8 cellular contexts compared by ENCODE assay signal in genomic region chr14:77616454-77617229, GRCh38. TPM values are rescaled to one million over a fixed set of nuclear protein-coding genes. Genes with fewer than 3 reads are reported as not detected.
DNase-seq lines count a peak whose midpoint lies in the region; ATAC-seq, FAIRE-seq and TF ChIP-seq lines count a peak whose summit lies in the region.

SPTLC2 (minus strand) TSS chr14:77616637; CDS start chr14:77616579, 58 bp downstream.

- intact Hi-C loops in activated T-helper 2 cell treated with anti-CD3 and anti-CD28 coated beads, Interferon-gamma antibody, Interleukin-2, Interleukin-4, amounts not matched to agents 10 μg/mL and 5 μg/mL and 100 μg/mL, durations not matched to agents 14 hours and 24 hours and 36 hours (cut with micrococcal nuclease) = loop anchor here (1.0 to 5.0 kb wide), 5 partner anchors 34 to 314 kb away; partner anchors contain the start of genes GSTZ1, POMT2, SAMD15 and TMED8

- H3K4me1 ChIP-seq in RWPE2 (ENCODE audit: insufficient read depth, poor library complexity, severe bottlenecking) = peaks cover 21% of the 10 kb centered on the region

- H3K27me3 ChIP-seq in RWPE2 (ENCODE audit: insufficient read depth, poor library complexity, severe bottlenecking) = no peaks in the 10 kb centered on the region

- H3K27ac Mint-ChIP-seq in activated T-helper 2 cell treated with anti-CD3 and anti-CD28 coated beads, Interferon-gamma antibody, Interleukin-2, Interleukin-4, amounts not matched to agents 10 μg/mL and 5 μg/mL and 100 μg/mL, durations not matched to agents 14 hours and 24 hours and 36 hours = peak within 1 kb of the TSS; percentile 92
- peak within 1 kb of the TSS; percentile 19 to 93 (median 88) for H3K27ac Mint-ChIP-seq in naive thymus-derived CD8-positive, alpha-beta T cell

- H3K4me1 Mint-ChIP-seq in activated T-helper 2 cell treated with anti-CD3 and anti-CD28 coated beads, Interferon-gamma antibody, Interleukin-2, Interleukin-4, amounts not matched to agents 10 μg/mL and 5 μg/mL and 100 μg/mL, durations not matched to agents 14 hours and 24 hours and 36 hours (ENCODE audit: low read depth) = peaks cover 35% of the 10 kb centered on the region
- H3K4me1 Mint-ChIP-seq in naive thymus-derived CD8-positive, alpha-beta T cell = peaks cover 20 to 50% (median 42%) of the 10 kb centered on the region in 4 donors

- peaks cover 8% of the 10 kb centered on the region for H3K36me3 ChIP-seq in RWPE2 (ENCODE audit: low read depth)

- TF ChIP-seq POLR2A in H54 (IDR thresholded peaks at IDR 0.05; ENCODE audit: low read depth, low read length) = peak; percentile 88

- peak; percentile 99 for DNase-seq in ELR (ENCODE audit: low read depth)
- DNase-seq in H54 (ENCODE audit: insufficient read length, low spot score) = peak; percentile 84
- DNase-seq in LoVo (ENCODE audit: low spot score) = peak; percentile 98
- DNase-seq in RWPE2 (ENCODE audit: low spot score) = peak; percentile 100
- DNase-seq in activated T-helper 2 cell treated with anti-CD3 and anti-CD28 coated beads, Interferon-gamma antibody, Interleukin-2, Interleukin-4, amounts not matched to agents 10 μg/mL and 5 μg/mL and 100 μg/mL, durations not matched to agents 14 hours and 24 hours and 36 hours (ENCODE audit: low spot score) = peak; percentile 96
- DNase-seq in fibroblast of mammary gland (ENCODE audit: low read depth) = peak; percentile 98
- DNase-seq in naive thymus-derived CD8-positive, alpha-beta T cell = peak; percentile 89 to 99 (median 97)
- peak; percentile 92 to 98 (median 95) for DNase-seq in stimulated activated naive CD4-positive, alpha-beta T cell (lab: John Stamatoyannopoulos, UW)

- TF ChIP-seq CTCF in RWPE2 (IDR thresholded peaks at IDR 0.05; ENCODE audit: poor library complexity, severe bottlenecking) = peak; percentile 48
- no peak for TF ChIP-seq CTCF in fibroblast of mammary gland (conservative IDR thresholded peaks at IDR 0.05; ENCODE audit: control insufficient read depth, insufficient read depth, low read depth, low read length)

- H3K4me3 Mint-ChIP-seq in activated T-helper 2 cell treated with anti-CD3 and anti-CD28 coated beads, Interferon-gamma antibody, Interleukin-2, Interleukin-4, amounts not matched to agents 10 μg/mL and 5 μg/mL and 100 μg/mL, durations not matched to agents 14 hours and 24 hours and 36 hours (ENCODE audit: low read depth) = peak within 1 kb of the TSS; percentile 93
- peak within 1 kb of the TSS; percentile 87 to 97 (median 92) for H3K4me3 Mint-ChIP-seq in naive thymus-derived CD8-positive, alpha-beta T cell

- H3K9me3 ChIP-seq in RWPE2 (ENCODE audit: severe bottlenecking) = no peaks in the 10 kb centered on the region

- no peaks in the 10 kb centered on the region for H3K9me3 Mint-ChIP-seq in activated T-helper 2 cell treated with anti-CD3 and anti-CD28 coated beads, Interferon-gamma antibody, Interleukin-2, Interleukin-4, amounts not matched to agents 10 μg/mL and 5 μg/mL and 100 μg/mL, durations not matched to agents 14 hours and 24 hours and 36 hours
- H3K9me3 Mint-ChIP-seq in naive thymus-derived CD8-positive, alpha-beta T cell = no peaks in the 10 kb centered on the region

- peak within 1 kb of the TSS; percentile 80 for H3K27ac ChIP-seq in RWPE2 (ENCODE audit: poor library complexity, severe bottlenecking)

- H3K27me3 Mint-ChIP-seq in activated T-helper 2 cell treated with anti-CD3 and anti-CD28 coated beads, Interferon-gamma antibody, Interleukin-2, Interleukin-4, amounts not matched to agents 10 μg/mL and 5 μg/mL and 100 μg/mL, durations not matched to agents 14 hours and 24 hours and 36 hours (ENCODE audit: low read depth) = no peaks in the 10 kb centered on the region
- no peaks in the 10 kb centered on the region for H3K27me3 Mint-ChIP-seq in naive thymus-derived CD8-positive, alpha-beta T cell

- FAIRE-seq in H54 (lab: Jason Lieb, UNC) = peak; percentile 93

- H3K36me3 Mint-ChIP-seq in activated T-helper 2 cell treated with anti-CD3 and anti-CD28 coated beads, Interferon-gamma antibody, Interleukin-2, Interleukin-4, amounts not matched to agents 10 μg/mL and 5 μg/mL and 100 μg/mL, durations not matched to agents 14 hours and 24 hours and 36 hours (ENCODE audit: low read depth) = peaks cover 28% of the 10 kb centered on the region
- no peaks in the 10 kb centered on the region for H3K36me3 Mint-ChIP-seq in naive thymus-derived CD8-positive, alpha-beta T cell

- POLR2A ChIA-PET in naive thymus-derived CD8-positive, alpha-beta T cell (lab: Charles Lee) = interaction anchor here (1.0 to 1.6 kb wide), 3 partner anchors 9 to 92 kb away, joined by 3 to 5 read pairs (median 4); partner anchors contain the start of gene SLIRP

- H3K4me3 ChIP-seq in RWPE2 (ENCODE audit: severe bottlenecking) (peak within 1 kb of the TSS; percentile 79), fibroblast of mammary gland (ENCODE audit: control insufficient read depth, low read depth, low read length) (peak within 1 kb of the TSS; percentile 91)

- ATAC-seq in RWPE2 (ENCODE audit: low read depth) = peak; percentile 96
- peak; percentile 95 to 98 for ATAC-seq in naive thymus-derived CD8-positive, alpha-beta T cell

RNA-seq across cellular contexts. Expression of gene SPTLC2, which starts in this region (rescaled TPM):
- 26.6 and 29.6 TPM in 2 replicates for total RNA-seq in activated T-helper 2 cell treated with anti-CD3 and anti-CD28 coated beads, Interferon-gamma antibody, Interleukin-2, Interleukin-4, amounts not matched to agents 10 μg/mL and 5 μg/mL and 100 μg/mL, durations not matched to agents 14 hours and 24 hours and 36 hours
- 10 to 100 TPM; 22.6 to 26.0 TPM for total RNA-seq in naive thymus-derived CD8-positive, alpha-beta T cell
- polyA plus RNA-seq in naive thymus-derived CD8-positive, alpha-beta T cell = 10 to 100 TPM; 10.0 to 11.8 (median 11.2) TPM

Comparison
In these comparisons a context has a peak if more than half of its experiments do, and no peak if none do; other contexts are left out.
1. Peak in every context shown above with its lines: DNase-seq, ATAC-seq, H3K4me3 ChIP-seq and H3K27ac ChIP-seq.